19 cellular contexts compared by ENCODE assay signal in the genomic region with DNA sequence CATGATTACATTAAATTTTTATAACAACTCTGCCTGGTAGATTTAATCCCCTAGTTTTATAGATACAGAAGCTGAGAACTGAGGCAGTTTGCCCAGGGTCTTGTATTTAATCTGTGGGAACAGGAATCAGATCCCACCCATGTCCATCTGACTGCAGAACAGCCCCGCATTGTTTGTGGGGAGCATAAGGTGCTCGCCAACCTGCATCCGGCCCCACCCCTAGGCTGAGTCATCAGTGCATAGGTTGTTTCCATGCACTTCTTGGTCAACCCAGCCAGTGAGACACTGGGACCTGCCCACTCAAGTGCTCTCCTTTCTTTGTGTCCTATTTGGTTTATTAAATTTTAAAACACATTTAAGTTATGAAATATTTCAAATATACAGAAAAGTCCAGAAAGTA.
"Had no signal": no experiment of that assay in that cellular context is flagged by ENCODE, and none has a peak within 500 bp of the region (broad histone marks: within the 10 kb centered on the region; RNA-seq: fewer than 3 reads in every experiment).

No MANE protein-coding gene starts in this region.

- FAIRE-seq: astrocyte had no signal

- H3K27me3 ChIP-seq: adrenal gland, breast epithelium, tibial nerve, vagina had no signal

- H3K4me3 ChIP-seq: adrenal gland, breast epithelium, tibial nerve, vagina had no signal

- H3K4me1 ChIP-seq: adrenal gland, breast epithelium had no signal

- ATAC-seq: activated CD4-positive, CD25-positive, alpha-beta regulatory T cell treated with anti-CD3 and anti-CD28 coated beads, Interleukin-2, amount 50 U/mL, for 24 hours; activated naive CD4-positive, alpha-beta T cell treated with anti-CD3 and anti-CD28 coated beads, Interleukin-2, amount 50 U/mL, for 72 hours had no signal

- DNase-seq: activated CD4-positive, alpha-beta T cell treated with anti-CD3 and anti-CD28 coated beads, Interleukin-2, amount 50 U/mL, for 1 hour; activated CD8-positive, alpha-beta memory T cell treated with anti-CD3 and anti-CD28 coated beads for 24 hours; activated CD8-positive, alpha-beta memory T cell treated with anti-CD3 and anti-CD28 coated beads, Interleukin-2, amount 50 U/mL, for 48 hours; activated gamma-delta T cell; activated T-cell treated with anti-CD3 and anti-CD28 coated beads, Interleukin-2, amount 50 U/mL, for 48 hours; adrenal gland; cerebellar nuclear complex; effector CD8-positive, alpha-beta T cell; foreskin fibroblast; nucleus accumbens; posterior cingulate gyrus; stimulated activated CD4-positive, alpha-beta T cell treated with anti-CD3 and anti-CD28 coated beads, Interleukin-12 subunit alpha, Interleukin-12 subunit beta, amount 100 ng/mL, for 4 hours; stimulated activated CD4-positive, alpha-beta T cell treated with anti-CD3 and anti-CD28 coated beads, Interleukin-2, amount 100 ng/mL, for 24 hours had no signal

- H3K9me3 ChIP-seq: adrenal gland, breast epithelium, tibial nerve, vagina had no signal

- H3K27ac ChIP-seq: adrenal gland, breast epithelium, tibial nerve, vagina had no signal

- H3K36me3 ChIP-seq: adrenal gland, breast epithelium, tibial nerve, vagina had no signal
